22 cellular contexts compared by ENCODE assay signal in genomic region chr2:10924859-10925258, GRCh38. TPM values are rescaled to one million over a fixed set of nuclear protein-coding genes. Genes with fewer than 3 reads are reported as not detected.
DNase-seq lines count a peak whose midpoint lies in the region; ATAC-seq, FAIRE-seq and TF ChIP-seq lines count a peak whose summit lies in the region.
"Had no signal": no experiment of that assay in that cellular context is flagged by ENCODE, and none has a peak within 500 bp of the region (broad histone marks: within the 10 kb centered on the region; RNA-seq: fewer than 3 reads in every experiment).

No MANE protein-coding gene starts in this region.

- TF ChIP-seq EP300 in tibial nerve (IDR thresholded peaks at IDR 0.05): no peak

- no peak overlapping the region for H3K27ac ChIP-seq in osteoblast (ENCODE audit: low read depth, low read length)
- H3K27ac ChIP-seq in tibial nerve: no peak overlapping the region
- no peak overlapping the region for H3K27ac ChIP-seq in endodermal cell (ENCODE audit: low read depth, low read length)
- H3K27ac ChIP-seq: 22Rv1, C4-2B had no signal

- no peak overlapping the region for H3K4me3 Mint-ChIP-seq in stimulated activated naive CD8-positive, alpha-beta T cell treated with anti-CD3 and anti-CD28 coated beads, Interleukin-15, amount 100 ng/mL, for 72 hours
- no peak overlapping the region for H3K4me3 Mint-ChIP-seq in stimulated activated effector memory CD8-positive, alpha-beta T cell treated with anti-CD3 and anti-CD28 coated beads, Interleukin-12 subunit alpha, Interleukin-12 subunit beta, amount 100 ng/mL, for 72 hours
- H3K4me3 Mint-ChIP-seq in endodermal cell: no peak overlapping the region
- H3K4me3 Mint-ChIP-seq: CD4-positive, alpha-beta memory T cell had no signal

- H3K9me3 ChIP-seq in osteoblast (ENCODE audit: low read depth, low read length) (no peaks in the 10 kb centered on the region), tibial nerve (no peaks in the 10 kb centered on the region), endodermal cell (ENCODE audit: control insufficient read depth, low read length) (no peaks in the 10 kb centered on the region)
- H3K9me3 ChIP-seq: A549, HAP-1 had no signal

- DNase-seq in stimulated activated naive CD8-positive, alpha-beta T cell treated with anti-CD3 and anti-CD28 coated beads, Interleukin-15, amount 100 ng/mL, for 72 hours: no peak
- no peak for DNase-seq in stimulated activated naive CD8-positive, alpha-beta T cell treated with anti-CD3 and anti-CD28 coated beads, Interleukin-15, Interleukin-2, amounts not matched to agents 100 U/mL and 50 U/mL, for 24 hours
- DNase-seq in osteoblast (ENCODE audit: insufficient read length, low spot score, missing footprints) (peak; percentile 72), H54 (ENCODE audit: insufficient read length, low spot score) (no peak), tibial nerve (ENCODE audit: low spot score in 2 of 2) (no peak), endodermal cell (no peak)
- no peak for DNase-seq in stimulated activated effector memory CD8-positive, alpha-beta T cell treated with anti-CD3 and anti-CD28 coated beads, Interleukin-12 subunit alpha, Interleukin-12 subunit beta, amount 100 ng/mL, for 72 hours (ENCODE audit: low spot score in 2 of 2)
- DNase-seq: AML-193; CD4-positive, alpha-beta memory T cell; DMS153; DMS79; GDM1 had no signal

- no peak overlapping the region for H3K9ac ChIP-seq in endodermal cell (ENCODE audit: extremely low read depth, low read length, poor library complexity, severe bottlenecking)

- H3K27ac Mint-ChIP-seq in stimulated activated naive CD8-positive, alpha-beta T cell treated with anti-CD3 and anti-CD28 coated beads, Interleukin-15, amount 100 ng/mL, for 72 hours: no peak overlapping the region
- no peak overlapping the region for H3K27ac Mint-ChIP-seq in stimulated activated effector memory CD8-positive, alpha-beta T cell treated with anti-CD3 and anti-CD28 coated beads, Interleukin-12 subunit alpha, Interleukin-12 subunit beta, amount 100 ng/mL, for 72 hours
- no peak overlapping the region for H3K27ac Mint-ChIP-seq in endodermal cell
- H3K27ac Mint-ChIP-seq: CD4-positive, alpha-beta memory T cell had no signal

- H3K9me3 Mint-ChIP-seq in stimulated activated naive CD8-positive, alpha-beta T cell treated with anti-CD3 and anti-CD28 coated beads, Interleukin-15, amount 100 ng/mL, for 72 hours: no peaks in the 10 kb centered on the region
- no peaks in the 10 kb centered on the region for H3K9me3 Mint-ChIP-seq in stimulated activated effector memory CD8-positive, alpha-beta T cell treated with anti-CD3 and anti-CD28 coated beads, Interleukin-12 subunit alpha, Interleukin-12 subunit beta, amount 100 ng/mL, for 72 hours
- no peaks in the 10 kb centered on the region for H3K9me3 Mint-ChIP-seq in endodermal cell
- H3K9me3 Mint-ChIP-seq: CD4-positive, alpha-beta memory T cell had no signal

- H3K79me2 ChIP-seq in osteoblast (ENCODE audit: insufficient read depth, low read length): no peaks in the 10 kb centered on the region

- TF ChIP-seq CTCF in osteoblast (IDR thresholded peaks at IDR 0.05; ENCODE audit: extremely low read depth, low read depth, low read length) (no peak), tibial nerve (IDR thresholded peaks at IDR 0.05) (no peak), endodermal cell (conservative IDR thresholded peaks at IDR 0.05) (no peak)

- peak; percentile 26 for ATAC-seq in stimulated activated naive CD8-positive, alpha-beta T cell treated with anti-CD3 and anti-CD28 coated beads, Interleukin-15, amount 100 ng/mL, for 72 hours
- ATAC-seq in stimulated activated naive CD8-positive, alpha-beta T cell treated with anti-CD3 and anti-CD28 coated beads, Interleukin-15, Interleukin-2, amounts not matched to agents 100 U/mL and 50 U/mL, for 24 hours: no peak
- ATAC-seq in stimulated activated effector memory CD8-positive, alpha-beta T cell treated with anti-CD3 and anti-CD28 coated beads, Interleukin-12 subunit alpha, Interleukin-12 subunit beta, amount 100 ng/mL, for 72 hours: peak; percentile 17
- ATAC-seq: A549 had no signal

- no peak overlapping the region for H3K4me3 ChIP-seq in osteoblast (ENCODE audit: insufficient read depth, low read length)
- no peak overlapping the region for H3K4me3 ChIP-seq in tibial nerve
- H3K4me3 ChIP-seq in endodermal cell (ENCODE audit: low read length): no peak overlapping the region
- H3K4me3 ChIP-seq: A549, HAP-1 had no signal

- H3K27me3 ChIP-seq in osteoblast (ENCODE audit: insufficient read depth, low read length) (peaks cover 68% of the 10 kb centered on the region), tibial nerve (peaks cover 0 to 7% of the 10 kb centered on the region in 2 donors), endodermal cell (ENCODE audit: control insufficient read depth, insufficient read depth, low read length, poor library complexity, severe bottlenecking) (no peaks in the 10 kb centered on the region)

- H3K27me3 Mint-ChIP-seq in stimulated activated naive CD8-positive, alpha-beta T cell treated with anti-CD3 and anti-CD28 coated beads, Interleukin-15, amount 100 ng/mL, for 72 hours: peaks cover 27% of the 10 kb centered on the region
- H3K27me3 Mint-ChIP-seq in endodermal cell (ENCODE audit: insufficient read depth): no peaks in the 10 kb centered on the region

- no peaks in the 10 kb centered on the region for H3K4me1 ChIP-seq in osteoblast (ENCODE audit: insufficient read depth, low read length)
- no peaks in the 10 kb centered on the region for H3K4me1 ChIP-seq in tibial nerve
- no peaks in the 10 kb centered on the region for H3K4me1 ChIP-seq in endodermal cell (ENCODE audit: control insufficient read depth, insufficient read depth, low read length)
- H3K4me1 ChIP-seq: HAP-1 had no signal

- H3K36me3 ChIP-seq in osteoblast (ENCODE audit: insufficient read depth, low read length) (no peaks in the 10 kb centered on the region), tibial nerve (no peaks in the 10 kb centered on the region), endodermal cell (ENCODE audit: control insufficient read depth, insufficient read depth, low read length) (no peaks in the 10 kb centered on the region)
- H3K36me3 ChIP-seq: HAP-1 had no signal

- H3K36me3 Mint-ChIP-seq in stimulated activated effector memory CD8-positive, alpha-beta T cell treated with anti-CD3 and anti-CD28 coated beads, Interleukin-12 subunit alpha, Interleukin-12 subunit beta, amount 100 ng/mL, for 72 hours: no peaks in the 10 kb centered on the region
- H3K36me3 Mint-ChIP-seq in endodermal cell (ENCODE audit: low read depth): peaks cover 6% of the 10 kb centered on the region
- H3K36me3 Mint-ChIP-seq: CD4-positive, alpha-beta memory T cell had no signal

- 73 to 85% methylated on average over 5 of the region's 5 CpGs for WGBS in tibial nerve, 2 donors
- WGBS in endodermal cell (ENCODE audit: insufficient coverage in 1 of 2, insufficient read length in 1 of 2), 2 experiments: 83 to 92% methylated on average over 2 to 5 of the region's 5 CpGs

- no peak for TF ChIP-seq POLR2A in H54 (IDR thresholded peaks at IDR 0.05; ENCODE audit: low read depth, low read length)
- TF ChIP-seq POLR2A in tibial nerve (IDR thresholded peaks at IDR 0.05): no peak

- H2AFZ ChIP-seq in osteoblast (ENCODE audit: low read length): no peak overlapping the region

- peaks cover 7% of the 10 kb centered on the region for H3K4me1 Mint-ChIP-seq in stimulated activated naive CD8-positive, alpha-beta T cell treated with anti-CD3 and anti-CD28 coated beads, Interleukin-15, amount 100 ng/mL, for 72 hours
- H3K4me1 Mint-ChIP-seq in stimulated activated effector memory CD8-positive, alpha-beta T cell treated with anti-CD3 and anti-CD28 coated beads, Interleukin-12 subunit alpha, Interleukin-12 subunit beta, amount 100 ng/mL, for 72 hours: no peaks in the 10 kb centered on the region
- peaks cover 11% of the 10 kb centered on the region for H3K4me1 Mint-ChIP-seq in endodermal cell

- no peak for FAIRE-seq in H54 (lab: Jason Lieb, UNC)
- FAIRE-seq: A549, GM12892, GM18507, H1, HepG2 had no signal

- H4K20me1 ChIP-seq in osteoblast (ENCODE audit: insufficient read depth, low read length): no peaks in the 10 kb centered on the region

- no peak overlapping the region for H3K4me2 ChIP-seq in osteoblast (ENCODE audit: insufficient read depth, low read length)
- H3K4me2 ChIP-seq: A549 had no signal

RNA-seq across cellular contexts. Expression of gene KCNF1, which starts 13.1 kb away (rescaled TPM):
- total RNA-seq in osteoblast (under 0.01 TPM in 1 of 2 replicates, not detected in the other), tibial nerve (under 1 TPM in 2 of 4 donors, not detected in 2; 0.22 to 0.42 TPM), endodermal cell (10 to 100 TPM in 1 of 2 donors, 1 to 10 TPM in 1; 5.2 to 17.0 TPM)
- polyA plus RNA-seq in endodermal cell (2013, experiment 1 of 2): 3.5 TPM
- polyA plus RNA-seq in endodermal cell (2013, experiment 2 of 2): 4.1 TPM
- total RNA-seq: CD4-positive, alpha-beta memory T cell; Daoy had no signal
- polyA plus RNA-seq: BJ; CD4-positive, alpha-beta memory T cell had no signal
